Comparison of ENCODE assay signal across 15 cellular contexts in the genomic region with DNA sequence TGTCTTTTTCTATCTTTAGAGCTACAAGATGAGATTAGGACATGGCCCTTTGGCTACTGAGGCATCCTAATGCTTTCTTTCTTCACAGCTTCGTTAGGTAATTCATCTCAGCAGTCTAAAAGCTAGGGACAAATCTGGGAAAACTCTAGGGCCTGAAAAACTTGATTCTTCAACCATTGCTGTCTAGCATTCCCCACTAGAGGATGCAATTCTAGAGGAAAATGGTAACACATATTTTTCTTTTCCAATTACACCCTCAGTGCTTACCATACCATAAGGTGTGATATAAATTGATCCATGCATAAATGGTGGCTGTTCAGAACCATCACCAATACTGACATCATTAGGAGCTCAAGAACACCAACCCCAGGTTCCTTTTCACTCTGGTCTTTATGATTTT.
"Had no signal": no experiment of that assay in that cellular context is flagged by ENCODE, and none has a peak within 500 bp of the region (broad histone marks: within the 10 kb centered on the region; RNA-seq: fewer than 3 reads in every experiment).

No MANE protein-coding gene starts in this region.

- H3K27me3 Mint-ChIP-seq: activated CD4-positive, alpha-beta memory T cell treated with anti-CD3 and anti-CD28 coated beads, Interleukin-2, amount 10 ng/mL, durations not matched to agents 7 days and 5 days; activated naive CD4-positive, alpha-beta T cell treated with anti-CD3 and anti-CD28 coated beads, Interleukin-2, amount 10 ng/mL, durations not matched to agents 7 days and 5 days; activated T-cell treated with anti-CD3 and anti-CD28 coated beads, Interleukin-2, amount 50 U/mL, for 24 hours; stimulated activated naive B cell treated with anti-CD40 and anti-IgM and Interleukin-4, amounts not matched to agents 10 μg/mL and 1 μg/mL and 100 μg/mL, for 72 hours had no signal

- H3K27me3 ChIP-seq: ascending aorta, neutrophil, thyroid gland had no signal

- H3K9me3 ChIP-seq: ascending aorta, neutrophil, thyroid gland had no signal

- H3K36me3 ChIP-seq: ascending aorta, neutrophil, thyroid gland had no signal

- H3K4me3 Mint-ChIP-seq: activated CD4-positive, alpha-beta memory T cell treated with anti-CD3 and anti-CD28 coated beads, Interleukin-2, amount 10 ng/mL, durations not matched to agents 7 days and 5 days; activated naive CD4-positive, alpha-beta T cell treated with anti-CD3 and anti-CD28 coated beads, Interleukin-2, amount 10 ng/mL, durations not matched to agents 7 days and 5 days; activated T-cell treated with anti-CD3 and anti-CD28 coated beads, Interleukin-2, amount 50 U/mL, for 24 hours; stimulated activated naive B cell treated with anti-CD40 and anti-IgM and Interleukin-4, amounts not matched to agents 10 μg/mL and 1 μg/mL and 100 μg/mL, for 72 hours had no signal

- H3K36me3 Mint-ChIP-seq: activated naive CD4-positive, alpha-beta T cell treated with anti-CD3 and anti-CD28 coated beads, Interleukin-2, amount 10 ng/mL, durations not matched to agents 7 days and 5 days; stimulated activated naive B cell treated with anti-CD40 and anti-IgM and Interleukin-4, amounts not matched to agents 10 μg/mL and 1 μg/mL and 100 μg/mL, for 72 hours had no signal

- H3K9me3 Mint-ChIP-seq: activated CD4-positive, alpha-beta memory T cell treated with anti-CD3 and anti-CD28 coated beads, Interleukin-2, amount 10 ng/mL, durations not matched to agents 7 days and 5 days; activated naive CD4-positive, alpha-beta T cell treated with anti-CD3 and anti-CD28 coated beads, Interleukin-2, amount 10 ng/mL, durations not matched to agents 7 days and 5 days; activated T-cell treated with anti-CD3 and anti-CD28 coated beads, Interleukin-2, amount 50 U/mL, for 24 hours had no signal

- H3K4me3 ChIP-seq: ascending aorta, lung, thyroid gland had no signal

- H3K4me1 ChIP-seq: ascending aorta had no signal

- ATAC-seq: esophagus mucosa; left colon; stimulated activated naive B cell treated with anti-CD40 and anti-IgM and Interleukin-4, amounts not matched to agents 10 μg/mL and 1 μg/mL and 100 μg/mL, for 72 hours had no signal

- H3K27ac Mint-ChIP-seq: activated CD4-positive, alpha-beta memory T cell treated with anti-CD3 and anti-CD28 coated beads, Interleukin-2, amount 10 ng/mL, durations not matched to agents 7 days and 5 days; activated naive CD4-positive, alpha-beta T cell treated with anti-CD3 and anti-CD28 coated beads, Interleukin-2, amount 10 ng/mL, durations not matched to agents 7 days and 5 days; activated T-cell treated with anti-CD3 and anti-CD28 coated beads, Interleukin-2, amount 50 U/mL, for 24 hours; stimulated activated naive B cell treated with anti-CD40 and anti-IgM and Interleukin-4, amounts not matched to agents 10 μg/mL and 1 μg/mL and 100 μg/mL, for 72 hours had no signal

- DNase-seq: activated CD4-positive, alpha-beta memory T cell treated with anti-CD3 and anti-CD28 coated beads, Interleukin-2, amount 10 ng/mL, durations not matched to agents 7 days and 5 days; activated CD4-positive, alpha-beta T cell treated with anti-CD3 and anti-CD28 coated beads for 4 hours; activated naive CD4-positive, alpha-beta T cell treated with anti-CD3 and anti-CD28 coated beads, Interleukin-2, amount 10 ng/mL, durations not matched to agents 7 days and 5 days; activated T-cell treated with anti-CD3 and anti-CD28 coated beads, Interleukin-2, amount 50 U/mL, for 24 hours; foreskin fibroblast; left colon; midbrain; stimulated activated CD4-positive, alpha-beta T cell treated with anti-CD3 and anti-CD28 coated beads, Interleukin-2, amount 100 ng/mL, for 48 hours; stimulated activated naive B cell treated with anti-CD40 and anti-IgM and Interleukin-4, amounts not matched to agents 10 μg/mL and 1 μg/mL and 100 μg/mL, for 72 hours; T-helper 2 cell; thyroid gland had no signal

- H3K27ac ChIP-seq: ascending aorta, neutrophil, thyroid gland had no signal

- H3K4me1 Mint-ChIP-seq: activated CD4-positive, alpha-beta memory T cell treated with anti-CD3 and anti-CD28 coated beads, Interleukin-2, amount 10 ng/mL, durations not matched to agents 7 days and 5 days; activated naive CD4-positive, alpha-beta T cell treated with anti-CD3 and anti-CD28 coated beads, Interleukin-2, amount 10 ng/mL, durations not matched to agents 7 days and 5 days; stimulated activated naive B cell treated with anti-CD40 and anti-IgM and Interleukin-4, amounts not matched to agents 10 μg/mL and 1 μg/mL and 100 μg/mL, for 72 hours had no signal
